In genomic region chr12:6752181-6752930, GRCh38 we compare ENCODE assay signal across 8 cellular contexts. TPM values are rescaled to one million over a fixed set of nuclear protein-coding genes. Genes with fewer than 3 reads are reported as not detected.
DNase-seq lines count a peak whose midpoint lies in the region; ATAC-seq, FAIRE-seq and TF ChIP-seq lines count a peak whose summit lies in the region.

No MANE protein-coding gene starts in this region.

- no peak overlapping the region for H2AFZ ChIP-seq in HepG2 (ENCODE audit: low read length)

- 4% methylated on average over 15 of the region's 25 CpGs for WGBS in HepG2 (ENCODE audit: low lambda C conversion rate)

- no peak for DNase-seq in BJ (ENCODE audit: low read depth)
- peak; percentile 47 to 72 for DNase-seq in HAP-1 (ENCODE audit: low spot score in 2 of 2)
- peak in 2 of 3 donors; percentile 32 to 61 for DNase-seq in Peyer's patch
- DNase-seq in choroid plexus epithelial cell (ENCODE audit: low read depth) = peak; percentile 63
- peak; percentile 51 for DNase-seq in HepG2 (ENCODE audit: low spot score)
- DNase-seq in stimulated activated naive CD8-positive, alpha-beta T cell treated with anti-CD3 and anti-CD28 coated beads, Interleukin-15, Interleukin-2, amounts not matched to agents 100 U/mL and 50 U/mL, for 24 hours = peak; percentile 53
- DNase-seq in central memory CD4-positive, alpha-beta T cell = no peak
- DNase-seq in GM19240 (ENCODE audit: insufficient read length, low spot score) = no peak

- POLR2A ChIA-PET in BJ (lab: Charles Lee) (interaction anchor here (0.5 to 1.9 kb wide), 5 partner anchors 13 to 380 kb away, joined by 3 to 14 read pairs (median 5); partner anchors contain the start of gene PTMS), HepG2 (lab: Yijun Ruan, JAX) (interaction anchor here (1.0 to 3.8 kb wide), 29 partner anchors 8 to 198 kb away, joined by 3 to 162 read pairs (median 8); partner anchors contain the start of genes C12orf57, CD4, CDCA3 and COPS7A)

- peaks cover 21% of the 10 kb centered on the region for H3K79me2 ChIP-seq in HepG2 (ENCODE audit: insufficient read depth, low read length)

- peak; percentile 59 for FAIRE-seq in HepG2 (lab: Jason Lieb, UNC)

- in situ Hi-C loops in HAP-1 (cut with MboI; ENCODE audit: low sequenced_read_pairs) (loop anchor here (5.0 kb wide), 1 partner anchor 75 kb away; the partner anchor contains the start of gene P3H3), HepG2 (cut with HindIII; ENCODE audit: extremely low pct_ligation_motif_present, low pct_unique_long_range_greater_than_20kb) (loop anchor here (5.0 kb wide), 1 partner anchor 75 kb away; the partner anchor contains the start of gene P3H3)

- CTCF ChIA-PET in BJ (lab: Yijun Ruan, JAX) = interaction anchor here (0.6 to 13.4 kb wide), 30 partner anchors 8 to 681 kb away, joined by 3 to 222 read pairs (median 6); partner anchors contain the start of genes CDCA3, COPS7A, GPR162 and LAG3
- CTCF ChIA-PET in HepG2 (lab: Yijun Ruan, JAX; ENCODE audit: low intra/inter-chr PET ratio, low total read pairs) = interaction anchor here (1.1 to 4.4 kb wide), 5 partner anchors 15 to 83 kb away, joined by 3 to 54 read pairs (median 13); partner anchors contain the start of gene PTMS

- TF ChIP-seq EP300 in HepG2 (IDR thresholded peaks at IDR 0.05; ENCODE audit: low read depth in 2 of 2, low read length in 2 of 2) = no peak
- TF ChIP-seq EP300 in HepG2 (CRISPR knock-in tag; IDR thresholded peaks at IDR 0.05; ENCODE audit: borderline replicate concordance) = no peak

- 0 out of 2 replicates have a peak, but pooled peaks have one; percentile 20 for TF ChIP-seq RAD21 in HepG2 (CRISPR knock-in tag; IDR thresholded peaks at IDR 0.05)

- H3K9ac ChIP-seq in HepG2 (ENCODE audit: insufficient read depth, low read depth, low read length) = peak overlapping the region; percentile 96

- TF ChIP-seq CTCF in BJ (IDR thresholded peaks at IDR 0.05; ENCODE audit: insufficient read depth, low read depth, low read length) = peak; percentile 63
- TF ChIP-seq CTCF in Peyer's patch (IDR thresholded peaks at IDR 0.05) = peak in 2 of 6 experiments; percentile 14 to 17
- peak; percentile 71 for TF ChIP-seq CTCF in choroid plexus epithelial cell (conservative IDR thresholded peaks at IDR 0.05; ENCODE audit: low read depth, low read length)
- TF ChIP-seq CTCF in HepG2 (CRISPR knock-in tag; IDR thresholded peaks at IDR 0.05) = peak; percentile 53

- no peak for TF ChIP-seq POLR2A in Peyer's patch (IDR thresholded peaks at IDR 0.05)
- no peak for TF ChIP-seq POLR2A in HepG2 (IDR thresholded peaks at IDR 0.05; ENCODE audit: insufficient read depth in 1 of 2, low read depth in 2 of 2, low read length in 2 of 2)

- intact Hi-C loops in HepG2 (cut with micrococcal nuclease; ENCODE audit: unreplicated experiment) = loop anchor here (2.0 kb wide), 2 partner anchors 18 to 64 kb away; partner anchors contain the start of gene ZNF384

- no peaks in the 10 kb centered on the region for H3K27me3 ChIP-seq in BJ (ENCODE audit: control insufficient read depth, insufficient read depth, low read length)
- no peaks in the 10 kb centered on the region for H3K27me3 ChIP-seq in HAP-1 (ENCODE audit: low read depth)
- H3K27me3 ChIP-seq in Peyer's patch = no peaks in the 10 kb centered on the region
- no peaks in the 10 kb centered on the region for H3K27me3 ChIP-seq in HepG2 (ENCODE audit: control insufficient read depth in 1 of 2, insufficient read depth in 2 of 2, low read length in 2 of 2)

- H3K4me1 ChIP-seq in HAP-1 (peaks cover 10% of the 10 kb centered on the region), Peyer's patch (peaks cover 0 to 16% (median 3%) of the 10 kb centered on the region in 4 donors), HepG2 (ENCODE audit: insufficient read depth, low read length) (peaks cover 28% of the 10 kb centered on the region)

- TSS peak; percentile 55 for BruUV-seq in HepG2 (replicated peaks; lab: Mats Ljungman, UMichigan)

- peak; percentile 29 for ATAC-seq in HepG2
- peak; percentile 4 for ATAC-seq in stimulated activated naive CD8-positive, alpha-beta T cell treated with anti-CD3 and anti-CD28 coated beads, Interleukin-15, Interleukin-2, amounts not matched to agents 100 U/mL and 50 U/mL, for 24 hours

- H3K4me2 ChIP-seq in HepG2 (ENCODE audit: low read depth, low read length) = peak overlapping the region; percentile 98

- H3K4me3 ChIP-seq in BJ (ENCODE audit: low read depth, low read length) (peak overlapping the region; percentile 98), HAP-1 (peak overlapping the region; percentile 100), Peyer's patch (peak overlapping the region; percentile 78 to 91 (median 86)), choroid plexus epithelial cell (ENCODE audit: low read depth, low read length) (peak overlapping the region; percentile 97), HepG2 (replicated peaks in 1 of 3; ENCODE audit: insufficient read depth in 1 of 3, low read depth in 2 of 3, low read length in 3 of 3) (peak overlapping the region; percentile 73 to 99 (median 97))

- no peaks in the 10 kb centered on the region; the same call in 1 of the 2 replicates for H3K9me3 ChIP-seq in HAP-1
- no peaks in the 10 kb centered on the region for H3K9me3 ChIP-seq in Peyer's patch
- H3K9me3 ChIP-seq in HepG2 (ENCODE audit: low read length) = no peaks in the 10 kb centered on the region

- peak overlapping the region; percentile 97 to 99 (median 98) for H3K27ac ChIP-seq in Peyer's patch
- peak overlapping the region; percentile 96 for H3K27ac ChIP-seq in HepG2 (ENCODE audit: extremely low read length, insufficient read depth, low read length)

- H3K36me3 ChIP-seq in BJ (ENCODE audit: control insufficient read depth, insufficient read depth, low read length) = peaks cover 37% of the 10 kb centered on the region
- H3K36me3 ChIP-seq in HAP-1 (replicated peaks) = peaks cover 50% of the 10 kb centered on the region
- peaks cover 0 to 44% (median 0%) of the 10 kb centered on the region in 3 donors for H3K36me3 ChIP-seq in Peyer's patch
- H3K36me3 ChIP-seq in HepG2 (replicated peaks in 1 of 2; ENCODE audit: control insufficient read depth in 1 of 2, insufficient read depth in 2 of 2, low read length in 2 of 2) = peaks cover 28 to 43% of the 10 kb centered on the region in 2 experiments

- H4K20me1 ChIP-seq in HepG2 (ENCODE audit: insufficient read depth, low read length) = 0 out of 2 replicates have a peak, but pooled peaks cover 6% of the 10 kb centered on the region

RNA-seq across cellular contexts. Expression of gene MLF2, which starts 0.6 kb away (rescaled TPM):
- polyA plus RNA-seq in BJ (2011; rRNA removed) (287 and 345 TPM in 2 replicates), HepG2 (2011; rRNA removed) (167 and 178 TPM in 2 replicates)
- polyA minus RNA-seq in BJ (2011; rRNA and poly(A)+ RNA removed) = 107 and 132 TPM in 2 replicates
- total RNA-seq in Peyer's patch (100 to 1,000 TPM in 3 of 4 donors, 10 to 100 TPM in 1; 94.9 to 212 (median 182) TPM), HepG2 (2016; rRNA removed; fragmentation: Illumina TruSeq; extraction: Trizol) (88.1 and 95.8 TPM in 2 replicates)
- 20.8 and 28.2 TPM in 2 replicates for total RNA-seq in HepG2 (2016; cell fraction: cytosol; rRNA removed; fragmentation: Illumina TruSeq; extraction: Trizol; ENCODE audit: low read depth)
- total RNA-seq in HepG2 (2016; cell fraction: insoluble cytoplasmic fraction; rRNA removed; fragmentation: Illumina TruSeq; extraction: Trizol) = 86.9 and 96.5 TPM in 2 replicates
- 41.7 and 71.5 TPM in 2 replicates for total RNA-seq in HepG2 (2016; cell fraction: membrane; rRNA removed; fragmentation: Illumina TruSeq; extraction: Trizol)
- total RNA-seq in HepG2 (2016; cell fraction: nucleus; rRNA removed; fragmentation: Illumina TruSeq; extraction: Trizol) = 50.4 and 54.8 TPM in 2 replicates
- 182 and 203 TPM in 2 replicates for polyA plus RNA-seq in HepG2 (2011; cell fraction: cytosol; rRNA removed)
- 234 and 240 TPM in 2 replicates for polyA plus RNA-seq in HepG2 (2011; cell fraction: nucleus; rRNA removed)
- 94.9 and 97.7 TPM in 2 replicates for polyA plus RNA-seq in HepG2 (2012)
- 31.3 and 48.0 TPM in 2 replicates for polyA plus RNA-seq in HepG2 (2016; cell fraction: cytosol; fragmentation: Illumina TruSeq; extraction: Trizol; ENCODE audit: low read depth)
- 178 and 184 TPM in 2 replicates for polyA plus RNA-seq in HepG2 (2016; cell fraction: insoluble cytoplasmic fraction; fragmentation: Illumina TruSeq; extraction: Trizol; ENCODE audit: low read depth)
- polyA plus RNA-seq in HepG2 (2016; cell fraction: membrane; fragmentation: Illumina TruSeq; extraction: Trizol; ENCODE audit: low read depth) = 69.7 and 93.5 TPM in 2 replicates
- polyA plus RNA-seq in HepG2 (2016; cell fraction: nucleus; fragmentation: Illumina TruSeq; extraction: Trizol; ENCODE audit: insufficient read depth, low read depth) = 128 and 129 TPM in 2 replicates
- 127 and 179 TPM in 2 replicates for polyA minus RNA-seq in HepG2 (2011; rRNA and poly(A)+ RNA removed; ENCODE audit: low replicate concordance)
- 36.1 and 36.7 TPM in 2 replicates for polyA minus RNA-seq in HepG2 (2011; cell fraction: cytosol; rRNA and poly(A)+ RNA removed)
- polyA minus RNA-seq in HepG2 (2011; cell fraction: nucleus; rRNA and poly(A)+ RNA removed) = 47.3 and 50.7 TPM in 2 replicates

RNA-seq across cellular contexts. Expression of gene PTMS, which starts 13.8 kb away (rescaled TPM):
- polyA plus RNA-seq in BJ (2011; rRNA removed) (234 and 241 TPM in 2 replicates), HepG2 (2011; rRNA removed) (79.1 and 82.4 TPM in 2 replicates)
- 146 and 155 TPM in 2 replicates for polyA minus RNA-seq in BJ (2011; rRNA and poly(A)+ RNA removed)
- total RNA-seq in Peyer's patch (10 to 100 TPM; 44.2 to 87.5 (median 53.0) TPM), HepG2 (2016; rRNA removed; fragmentation: Illumina TruSeq; extraction: Trizol) (40.5 and 42.1 TPM in 2 replicates)
- 20.4 and 25.8 TPM in 2 replicates for total RNA-seq in HepG2 (2016; cell fraction: cytosol; rRNA removed; fragmentation: Illumina TruSeq; extraction: Trizol; ENCODE audit: low read depth)
- total RNA-seq in HepG2 (2016; cell fraction: insoluble cytoplasmic fraction; rRNA removed; fragmentation: Illumina TruSeq; extraction: Trizol) = 34.7 and 40.6 TPM in 2 replicates
- total RNA-seq in HepG2 (2016; cell fraction: membrane; rRNA removed; fragmentation: Illumina TruSeq; extraction: Trizol) = 33.5 and 39.4 TPM in 2 replicates
- 24.6 and 26.7 TPM in 2 replicates for total RNA-seq in HepG2 (2016; cell fraction: nucleus; rRNA removed; fragmentation: Illumina TruSeq; extraction: Trizol)
- polyA plus RNA-seq in HepG2 (2011; cell fraction: cytosol; rRNA removed) = 82.7 and 86.9 TPM in 2 replicates
- 107 and 116 TPM in 2 replicates for polyA plus RNA-seq in HepG2 (2011; cell fraction: nucleus; rRNA removed)
- polyA plus RNA-seq in HepG2 (2012) = 128 and 237 TPM in 2 replicates
- polyA plus RNA-seq in HepG2 (2016; cell fraction: cytosol; fragmentation: Illumina TruSeq; extraction: Trizol; ENCODE audit: low read depth) = 96.6 and 97.7 TPM in 2 replicates
- polyA plus RNA-seq in HepG2 (2016; cell fraction: insoluble cytoplasmic fraction; fragmentation: Illumina TruSeq; extraction: Trizol; ENCODE audit: low read depth) = 162 and 207 TPM in 2 replicates
- polyA plus RNA-seq in HepG2 (2016; cell fraction: membrane; fragmentation: Illumina TruSeq; extraction: Trizol; ENCODE audit: low read depth) = 140 and 143 TPM in 2 replicates
- 169 and 175 TPM in 2 replicates for polyA plus RNA-seq in HepG2 (2016; cell fraction: nucleus; fragmentation: Illumina TruSeq; extraction: Trizol; ENCODE audit: insufficient read depth, low read depth)
- 46.9 and 158 TPM in 2 replicates for polyA minus RNA-seq in HepG2 (2011; rRNA and poly(A)+ RNA removed; ENCODE audit: low replicate concordance)
- polyA minus RNA-seq in HepG2 (2011; cell fraction: cytosol; rRNA and poly(A)+ RNA removed) = 19.3 and 21.6 TPM in 2 replicates
- 8.1 and 13.0 TPM in 2 replicates for polyA minus RNA-seq in HepG2 (2011; cell fraction: nucleus; rRNA and poly(A)+ RNA removed)

RNA-seq across cellular contexts. Expression of gene LAG3, which starts 20.0 kb away (rescaled TPM):
- polyA plus RNA-seq in BJ (2011; rRNA removed) (0.28 and 0.50 TPM in 2 replicates), HepG2 (2011; rRNA removed) (0.26 and 0.51 TPM in 2 replicates)
- polyA minus RNA-seq in BJ (2011; rRNA and poly(A)+ RNA removed) = 0.38 and 1.0 TPM in 2 replicates
- total RNA-seq in Peyer's patch (1 to 10 TPM in 3 of 4 donors, not detected in 1; 1.3 to 3.0 (median 1.6) TPM), HepG2 (2016; rRNA removed; fragmentation: Illumina TruSeq; extraction: Trizol) (0.11 TPM in 1 of 2 replicates, not detected in the other)
- not detected in 2 replicates for total RNA-seq in HepG2 (2016; cell fraction: cytosol; rRNA removed; fragmentation: Illumina TruSeq; extraction: Trizol; ENCODE audit: low read depth)
- 0.11 TPM in 1 of 2 replicates, not detected in the other for total RNA-seq in HepG2 (2016; cell fraction: insoluble cytoplasmic fraction; rRNA removed; fragmentation: Illumina TruSeq; extraction: Trizol)
- 0.07 TPM in 1 of 2 replicates, not detected in the other for total RNA-seq in HepG2 (2016; cell fraction: membrane; rRNA removed; fragmentation: Illumina TruSeq; extraction: Trizol)
- 0.31 TPM in 1 of 2 replicates, not detected in the other for total RNA-seq in HepG2 (2016; cell fraction: nucleus; rRNA removed; fragmentation: Illumina TruSeq; extraction: Trizol)
- polyA plus RNA-seq in HepG2 (2011; cell fraction: cytosol; rRNA removed) = 0.08 and 0.15 TPM in 2 replicates
- 3.5 and 3.6 TPM in 2 replicates for polyA plus RNA-seq in HepG2 (2011; cell fraction: nucleus; rRNA removed)
- polyA plus RNA-seq in HepG2 (2012) = 0.95 and 1.0 TPM in 2 replicates
- not detected in 2 replicates for polyA plus RNA-seq in HepG2 (2016; cell fraction: cytosol; fragmentation: Illumina TruSeq; extraction: Trizol; ENCODE audit: low read depth)
- not detected in 2 replicates for polyA plus RNA-seq in HepG2 (2016; cell fraction: insoluble cytoplasmic fraction; fragmentation: Illumina TruSeq; extraction: Trizol; ENCODE audit: low read depth)
- 0.11 TPM in 1 of 2 replicates, not detected in the other for polyA plus RNA-seq in HepG2 (2016; cell fraction: membrane; fragmentation: Illumina TruSeq; extraction: Trizol; ENCODE audit: low read depth)
- polyA plus RNA-seq in HepG2 (2016; cell fraction: nucleus; fragmentation: Illumina TruSeq; extraction: Trizol; ENCODE audit: insufficient read depth, low read depth) = 1.3 and 2.2 TPM in 2 replicates
- polyA minus RNA-seq in HepG2 (2011; rRNA and poly(A)+ RNA removed; ENCODE audit: low replicate concordance) = 0.08 and 0.54 TPM in 2 replicates
- polyA minus RNA-seq in HepG2 (2011; cell fraction: cytosol; rRNA and poly(A)+ RNA removed) = not detected in 2 replicates
- polyA minus RNA-seq in HepG2 (2011; cell fraction: nucleus; rRNA and poly(A)+ RNA removed) = 0.90 and 2.0 TPM in 2 replicates

RNA-seq across cellular contexts. Expression of gene COPS7A, which starts 28.5 kb away (rescaled TPM):
- 128 and 200 TPM in 2 replicates for polyA plus RNA-seq in BJ (2011; rRNA removed)
- 35.6 and 58.7 TPM in 2 replicates for polyA minus RNA-seq in BJ (2011; rRNA and poly(A)+ RNA removed)
- 10 to 100 TPM; 38.4 to 72.6 (median 51.8) TPM for total RNA-seq in Peyer's patch
- total RNA-seq in HepG2 (2016; rRNA removed; fragmentation: Illumina TruSeq; extraction: Trizol) = 38.0 and 40.0 TPM in 2 replicates
- 16.6 and 19.7 TPM in 2 replicates for total RNA-seq in HepG2 (2016; cell fraction: cytosol; rRNA removed; fragmentation: Illumina TruSeq; extraction: Trizol; ENCODE audit: low read depth)
- total RNA-seq in HepG2 (2016; cell fraction: insoluble cytoplasmic fraction; rRNA removed; fragmentation: Illumina TruSeq; extraction: Trizol) = 38.4 and 43.8 TPM in 2 replicates
- total RNA-seq in HepG2 (2016; cell fraction: membrane; rRNA removed; fragmentation: Illumina TruSeq; extraction: Trizol) = 33.7 and 38.9 TPM in 2 replicates
- total RNA-seq in HepG2 (2016; cell fraction: nucleus; rRNA removed; fragmentation: Illumina TruSeq; extraction: Trizol) = 20.4 and 24.9 TPM in 2 replicates
- 71.4 and 73.6 TPM in 2 replicates for polyA plus RNA-seq in HepG2 (2011; rRNA removed)
- polyA plus RNA-seq in HepG2 (2011; cell fraction: cytosol; rRNA removed) = 68.4 and 72.5 TPM in 2 replicates
- polyA plus RNA-seq in HepG2 (2011; cell fraction: nucleus; rRNA removed) = 96.7 and 97.8 TPM in 2 replicates
- 27.8 and 28.6 TPM in 2 replicates for polyA plus RNA-seq in HepG2 (2012)
- 16.8 and 17.8 TPM in 2 replicates for polyA plus RNA-seq in HepG2 (2016; cell fraction: cytosol; fragmentation: Illumina TruSeq; extraction: Trizol; ENCODE audit: low read depth)
- polyA plus RNA-seq in HepG2 (2016; cell fraction: insoluble cytoplasmic fraction; fragmentation: Illumina TruSeq; extraction: Trizol; ENCODE audit: low read depth) = 43.9 and 53.4 TPM in 2 replicates
- 27.8 and 32.9 TPM in 2 replicates for polyA plus RNA-seq in HepG2 (2016; cell fraction: membrane; fragmentation: Illumina TruSeq; extraction: Trizol; ENCODE audit: low read depth)
- polyA plus RNA-seq in HepG2 (2016; cell fraction: nucleus; fragmentation: Illumina TruSeq; extraction: Trizol; ENCODE audit: insufficient read depth, low read depth) = 43.1 and 49.0 TPM in 2 replicates
- 54.1 and 62.8 TPM in 2 replicates for polyA minus RNA-seq in HepG2 (2011; rRNA and poly(A)+ RNA removed; ENCODE audit: low replicate concordance)
- 14.6 and 16.3 TPM in 2 replicates for polyA minus RNA-seq in HepG2 (2011; cell fraction: cytosol; rRNA and poly(A)+ RNA removed)
- 9.7 and 12.6 TPM in 2 replicates for polyA minus RNA-seq in HepG2 (2011; cell fraction: nucleus; rRNA and poly(A)+ RNA removed)

RNA-seq across cellular contexts. Expression of gene CD4, which starts 37.0 kb away (rescaled TPM):
- polyA plus RNA-seq in BJ (2011; rRNA removed) (0.33 and 0.42 TPM in 2 replicates), HepG2 (2011; rRNA removed) (0.68 and 0.95 TPM in 2 replicates)
- 0.10 and 0.24 TPM in 2 replicates for polyA minus RNA-seq in BJ (2011; rRNA and poly(A)+ RNA removed)
- total RNA-seq in Peyer's patch (1 to 10 TPM; 2.1 to 9.1 (median 4.0) TPM), HepG2 (2016; rRNA removed; fragmentation: Illumina TruSeq; extraction: Trizol) (0.07 and 0.27 TPM in 2 replicates)
- not detected in 2 replicates for total RNA-seq in HepG2 (2016; cell fraction: cytosol; rRNA removed; fragmentation: Illumina TruSeq; extraction: Trizol; ENCODE audit: low read depth)
- total RNA-seq in HepG2 (2016; cell fraction: insoluble cytoplasmic fraction; rRNA removed; fragmentation: Illumina TruSeq; extraction: Trizol) = 0.15 TPM in 1 of 2 replicates, not detected in the other
- 0.10 TPM in 1 of 2 replicates, not detected in the other for total RNA-seq in HepG2 (2016; cell fraction: membrane; rRNA removed; fragmentation: Illumina TruSeq; extraction: Trizol)
- total RNA-seq in HepG2 (2016; cell fraction: nucleus; rRNA removed; fragmentation: Illumina TruSeq; extraction: Trizol) = 0.28 and 0.41 TPM in 2 replicates
- polyA plus RNA-seq in HepG2 (2011; cell fraction: cytosol; rRNA removed) = 0.54 and 0.87 TPM in 2 replicates
- polyA plus RNA-seq in HepG2 (2011; cell fraction: nucleus; rRNA removed) = 0.55 and 0.64 TPM in 2 replicates
- 1.5 and 2.7 TPM in 2 replicates for polyA plus RNA-seq in HepG2 (2012)
- polyA plus RNA-seq in HepG2 (2016; cell fraction: cytosol; fragmentation: Illumina TruSeq; extraction: Trizol; ENCODE audit: low read depth) = 0.06 and 0.14 TPM in 2 replicates
- polyA plus RNA-seq in HepG2 (2016; cell fraction: insoluble cytoplasmic fraction; fragmentation: Illumina TruSeq; extraction: Trizol; ENCODE audit: low read depth) = 0.16 and 0.24 TPM in 2 replicates
- not detected in 2 replicates for polyA plus RNA-seq in HepG2 (2016; cell fraction: membrane; fragmentation: Illumina TruSeq; extraction: Trizol; ENCODE audit: low read depth)
- 0.52 and 0.68 TPM in 2 replicates for polyA plus RNA-seq in HepG2 (2016; cell fraction: nucleus; fragmentation: Illumina TruSeq; extraction: Trizol; ENCODE audit: insufficient read depth, low read depth)
- 2.6 TPM in 1 of 2 replicates, not detected in the other for polyA minus RNA-seq in HepG2 (2011; rRNA and poly(A)+ RNA removed; ENCODE audit: low replicate concordance)
- 0.20 and 0.70 TPM in 2 replicates for polyA minus RNA-seq in HepG2 (2011; cell fraction: cytosol; rRNA and poly(A)+ RNA removed)
- 0.39 and 0.87 TPM in 2 replicates for polyA minus RNA-seq in HepG2 (2011; cell fraction: nucleus; rRNA and poly(A)+ RNA removed)

Comparison
In these comparisons a context has a peak if more than half of its experiments do, and no peak if none do; other contexts are left out.
1. DNase-seq: peak in HAP-1 (2 of 2), Peyer's patch (2 of 3), choroid plexus epithelial cell (single experiment), HepG2 (single experiment) and stimulated activated naive CD8-positive, alpha-beta T cell treated with anti-CD3 and anti-CD28 coated beads, Interleukin-15, Interleukin-2, amounts not matched to agents 100 U/mL and 50 U/mL, for 24 hours (single experiment); none in BJ (single experiment), central memory CD4-positive, alpha-beta T cell (single experiment) and GM19240 (single experiment).
2. Peak in every context shown above with its lines, with median percentiles within 50 percentile points of each other: H3K4me3 ChIP-seq.